ENCODE assay signal across 1 cellular context in the genomic region with DNA sequence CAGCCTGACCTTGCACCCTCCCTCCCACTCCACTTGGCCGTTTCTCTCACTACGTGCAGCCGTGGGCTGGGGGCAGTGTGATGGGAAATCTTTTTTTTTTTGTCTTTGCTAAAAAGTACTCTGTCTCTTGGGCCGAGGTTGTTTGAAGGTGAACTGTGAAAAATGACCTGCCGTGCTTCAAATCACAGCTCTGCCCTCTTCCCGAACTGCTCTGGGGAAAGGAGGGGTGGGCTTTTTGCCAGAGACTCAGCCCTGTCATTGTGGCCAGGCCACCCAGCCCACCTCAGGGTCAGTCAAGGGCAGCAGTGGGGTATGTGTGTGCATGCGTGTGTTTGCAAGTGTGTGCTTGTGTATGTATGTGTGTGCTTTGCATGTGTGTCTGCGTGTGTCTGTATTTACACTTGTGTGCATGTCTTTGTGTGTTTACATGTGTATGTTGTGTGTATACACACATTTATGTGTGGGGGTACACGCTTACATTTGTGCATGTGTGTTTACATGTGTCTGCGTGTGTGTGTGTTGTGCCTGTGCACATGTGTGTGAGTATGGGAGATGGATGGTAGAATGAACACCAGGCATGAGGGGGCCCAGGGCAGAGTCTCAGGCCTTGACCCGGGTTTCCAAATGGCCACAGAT.
TF ChIP-seq lines count a peak whose summit lies in the region.

No MANE protein-coding gene starts in this region.

TF ChIP-seq in HepG2, 621 proteins besides CTCF, POLR2A, EP300 and RAD21 (continued from another document):
- TF ChIP-seq, protein P1, sequence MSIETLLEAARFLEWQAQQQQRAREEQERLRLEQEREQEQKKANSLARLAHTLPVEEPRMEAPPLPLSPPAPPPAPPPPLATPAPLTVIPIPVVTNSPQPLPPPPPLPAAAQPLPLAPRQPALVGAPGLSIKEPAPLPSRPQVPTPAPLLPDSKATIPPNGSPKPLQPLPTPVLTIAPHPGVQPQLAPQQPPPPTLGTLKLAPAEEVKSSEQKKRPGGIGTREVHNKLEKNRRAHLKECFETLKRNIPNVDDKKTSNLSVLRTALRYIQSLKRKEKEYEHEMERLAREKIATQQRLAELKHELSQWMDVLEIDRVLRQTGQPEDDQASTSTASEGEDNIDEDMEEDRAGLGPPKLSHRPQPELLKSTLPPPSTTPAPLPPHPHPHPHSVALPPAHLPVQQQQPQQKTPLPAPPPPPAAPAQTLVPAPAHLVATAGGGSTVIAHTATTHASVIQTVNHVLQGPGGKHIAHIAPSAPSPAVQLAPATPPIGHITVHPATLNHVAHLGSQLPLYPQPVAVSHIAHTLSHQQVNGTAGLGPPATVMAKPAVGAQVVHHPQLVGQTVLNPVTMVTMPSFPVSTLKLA (IDR thresholded peaks at IDR 0.05), result peak; percentile 68
- TF ChIP-seq, protein P2, sequence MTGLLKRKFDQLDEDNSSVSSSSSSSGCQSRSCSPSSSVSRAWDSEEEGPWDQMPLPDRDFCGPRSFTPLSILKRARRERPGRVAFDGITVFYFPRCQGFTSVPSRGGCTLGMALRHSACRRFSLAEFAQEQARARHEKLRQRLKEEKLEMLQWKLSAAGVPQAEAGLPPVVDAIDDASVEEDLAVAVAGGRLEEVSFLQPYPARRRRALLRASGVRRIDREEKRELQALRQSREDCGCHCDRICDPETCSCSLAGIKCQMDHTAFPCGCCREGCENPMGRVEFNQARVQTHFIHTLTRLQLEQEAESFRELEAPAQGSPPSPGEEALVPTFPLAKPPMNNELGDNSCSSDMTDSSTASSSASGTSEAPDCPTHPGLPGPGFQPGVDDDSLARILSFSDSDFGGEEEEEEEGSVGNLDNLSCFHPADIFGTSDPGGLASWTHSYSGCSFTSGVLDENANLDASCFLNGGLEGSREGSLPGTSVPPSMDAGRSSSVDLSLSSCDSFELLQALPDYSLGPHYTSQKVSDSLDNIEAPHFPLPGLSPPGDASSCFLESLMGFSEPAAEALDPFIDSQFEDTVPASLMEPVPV (CRISPR knock-in tag; IDR thresholded peaks at IDR 0.05), result no peak
- TF ChIP-seq ZMAT3 (CRISPR knock-in tag; conservative IDR thresholded peaks at IDR 0.05) (0 out of 2 replicates have a peak, but pooled peaks have one; percentile 2), ZNF143 (CRISPR knock-in tag; IDR thresholded peaks at IDR 0.05) (no peak), TEAD3 (CRISPR knock-in tag; optimal IDR thresholded peaks at IDR 0.05; ENCODE audit: borderline replicate concordance) (peak; percentile 39), ZNF616 (CRISPR knock-in tag; IDR thresholded peaks at IDR 0.05; ENCODE audit: low read depth) (no peak), JUN (CRISPR knock-in tag; IDR thresholded peaks at IDR 0.05) (peak; percentile 52; the same call in 1 of the 2 replicates), GABPB1 (CRISPR knock-in tag; IDR thresholded peaks at IDR 0.05) (no peak), HNF4A (CRISPR knock-in tag; IDR thresholded peaks at IDR 0.05) (peak; percentile 83; the same call in 1 of the 2 replicates), ARID2 (CRISPR knock-in tag; IDR thresholded peaks at IDR 0.05; ENCODE audit: borderline replicate concordance) (no peak), ATM (IDR thresholded peaks at IDR 0.05; ENCODE audit: borderline replicate concordance) (no peak), FOXK1 (CRISPR knock-in tag; IDR thresholded peaks at IDR 0.05; ENCODE audit: borderline replicate concordance, low read depth) (peak; percentile 25; the same call in 1 of the 2 replicates), HOXA7 (CRISPR knock-in tag; IDR thresholded peaks at IDR 0.05) (0 out of 2 replicates have a peak, but pooled peaks have one; percentile 27), HOXA9 (CRISPR knock-in tag; IDR thresholded peaks at IDR 0.05; ENCODE audit: borderline replicate concordance) (peak; percentile 5; the same call in 1 of the 2 replicates), ZNF230 (CRISPR knock-in tag; IDR thresholded peaks at IDR 0.05) (no peak), TBL1XR1 (IDR thresholded peaks at IDR 0.05; ENCODE audit: borderline replicate concordance, low read length, partially characterized antibody) (no peak), ZNF629 (CRISPR knock-in tag; conservative IDR thresholded peaks at IDR 0.05) (no peak), YY1 (IDR thresholded peaks at IDR 0.05; ENCODE audit: insufficient read depth, insufficient replicate concordance, low read depth, low read length) (no peak), NFIC (IDR thresholded peaks at IDR 0.05; ENCODE audit: low read length) (no peak), ZNF781 (CRISPR knock-in tag; IDR thresholded peaks at IDR 0.05; ENCODE audit: borderline replicate concordance, not compliant biosample characterization) (no peak), ZBTB7A (CRISPR knock-in tag; IDR thresholded peaks at IDR 0.05) (peak; percentile 35; the same call in 1 of the 2 replicates), RXRA (CRISPR knock-in tag; IDR thresholded peaks at IDR 0.05) (no peak; the same call in 1 of the 2 replicates), RARA (CRISPR knock-in tag; IDR thresholded peaks at IDR 0.05) (peak; percentile 69; the same call in 1 of the 2 replicates), FOXP1 (IDR thresholded peaks at IDR 0.05) (no peak), FOXP1 (CRISPR knock-in tag; IDR thresholded peaks at IDR 0.05) (0 out of 2 replicates have a peak, but pooled peaks have one; percentile 7), ZNF83 (CRISPR knock-in tag; IDR thresholded peaks at IDR 0.05; ENCODE audit: borderline replicate concordance) (no peak), NR2F2 (IDR thresholded peaks at IDR 0.05; ENCODE audit: borderline replicate concordance, low read depth) (peak; percentile 84), MXD4 (CRISPR knock-in tag; IDR thresholded peaks at IDR 0.05) (no peak), ZNF672 (CRISPR knock-in tag; IDR thresholded peaks at IDR 0.05) (0 out of 2 replicates have a peak, but pooled peaks have one; percentile 18), HOXD1 (CRISPR knock-in tag; IDR thresholded peaks at IDR 0.05) (no peak), U2AF2 (IDR thresholded peaks at IDR 0.05; ENCODE audit: low read depth, low read length) (no peak), NR2F6 (IDR thresholded peaks at IDR 0.05) (peak; percentile 92), NR2F6 (CRISPR knock-in tag; IDR thresholded peaks at IDR 0.05) (peak; percentile 88), SUZ12 (IDR thresholded peaks at IDR 0.05; ENCODE audit: low read depth, low read length) (no peak), ZNF263 (CRISPR knock-in tag; IDR thresholded peaks at IDR 0.05) (no peak), HDAC2 (CRISPR knock-in tag; IDR thresholded peaks at IDR 0.05) (no peak), ZNF121 (CRISPR knock-in tag; IDR thresholded peaks at IDR 0.05) (no peak), FOXA3 (CRISPR knock-in tag; IDR thresholded peaks at IDR 0.05) (0 out of 2 replicates have a peak, but pooled peaks have one; percentile 5), TRIM24 (CRISPR knock-in tag; IDR thresholded peaks at IDR 0.05) (no peak), ZNF768 (CRISPR knock-in tag; IDR thresholded peaks at IDR 0.05) (no peak), GATAD2A (CRISPR knock-in tag; IDR thresholded peaks at IDR 0.05) (no peak)
- TF ChIP-seq, protein P3, sequence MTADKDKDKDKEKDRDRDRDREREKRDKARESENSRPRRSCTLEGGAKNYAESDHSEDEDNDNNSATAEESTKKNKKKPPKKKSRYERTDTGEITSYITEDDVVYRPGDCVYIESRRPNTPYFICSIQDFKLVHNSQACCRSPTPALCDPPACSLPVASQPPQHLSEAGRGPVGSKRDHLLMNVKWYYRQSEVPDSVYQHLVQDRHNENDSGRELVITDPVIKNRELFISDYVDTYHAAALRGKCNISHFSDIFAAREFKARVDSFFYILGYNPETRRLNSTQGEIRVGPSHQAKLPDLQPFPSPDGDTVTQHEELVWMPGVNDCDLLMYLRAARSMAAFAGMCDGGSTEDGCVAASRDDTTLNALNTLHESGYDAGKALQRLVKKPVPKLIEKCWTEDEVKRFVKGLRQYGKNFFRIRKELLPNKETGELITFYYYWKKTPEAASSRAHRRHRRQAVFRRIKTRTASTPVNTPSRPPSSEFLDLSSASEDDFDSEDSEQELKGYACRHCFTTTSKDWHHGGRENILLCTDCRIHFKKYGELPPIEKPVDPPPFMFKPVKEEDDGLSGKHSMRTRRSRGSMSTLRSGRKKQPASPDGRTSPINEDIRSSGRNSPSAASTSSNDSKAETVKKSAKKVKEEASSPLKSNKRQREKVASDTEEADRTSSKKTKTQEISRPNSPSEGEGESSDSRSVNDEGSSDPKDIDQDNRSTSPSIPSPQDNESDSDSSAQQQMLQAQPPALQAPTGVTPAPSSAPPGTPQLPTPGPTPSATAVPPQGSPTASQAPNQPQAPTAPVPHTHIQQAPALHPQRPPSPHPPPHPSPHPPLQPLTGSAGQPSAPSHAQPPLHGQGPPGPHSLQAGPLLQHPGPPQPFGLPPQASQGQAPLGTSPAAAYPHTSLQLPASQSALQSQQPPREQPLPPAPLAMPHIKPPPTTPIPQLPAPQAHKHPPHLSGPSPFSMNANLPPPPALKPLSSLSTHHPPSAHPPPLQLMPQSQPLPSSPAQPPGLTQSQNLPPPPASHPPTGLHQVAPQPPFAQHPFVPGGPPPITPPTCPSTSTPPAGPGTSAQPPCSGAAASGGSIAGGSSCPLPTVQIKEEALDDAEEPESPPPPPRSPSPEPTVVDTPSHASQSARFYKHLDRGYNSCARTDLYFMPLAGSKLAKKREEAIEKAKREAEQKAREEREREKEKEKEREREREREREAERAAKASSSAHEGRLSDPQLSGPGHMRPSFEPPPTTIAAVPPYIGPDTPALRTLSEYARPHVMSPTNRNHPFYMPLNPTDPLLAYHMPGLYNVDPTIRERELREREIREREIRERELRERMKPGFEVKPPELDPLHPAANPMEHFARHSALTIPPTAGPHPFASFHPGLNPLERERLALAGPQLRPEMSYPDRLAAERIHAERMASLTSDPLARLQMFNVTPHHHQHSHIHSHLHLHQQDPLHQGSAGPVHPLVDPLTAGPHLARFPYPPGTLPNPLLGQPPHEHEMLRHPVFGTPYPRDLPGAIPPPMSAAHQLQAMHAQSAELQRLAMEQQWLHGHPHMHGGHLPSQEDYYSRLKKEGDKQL (CRISPR knock-in tag; IDR thresholded peaks at IDR 0.05; ENCODE audit: low read depth), result 0 out of 2 replicates have a peak, but pooled peaks have one; percentile 7
- TF ChIP-seq, protein P4, sequence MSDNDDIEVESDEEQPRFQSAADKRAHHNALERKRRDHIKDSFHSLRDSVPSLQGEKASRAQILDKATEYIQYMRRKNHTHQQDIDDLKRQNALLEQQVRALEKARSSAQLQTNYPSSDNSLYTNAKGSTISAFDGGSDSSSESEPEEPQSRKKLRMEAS (IDR thresholded peaks at IDR 0.05), result peak; percentile 57; the same call in 1 of the 2 replicates
- TF ChIP-seq, protein P5, sequence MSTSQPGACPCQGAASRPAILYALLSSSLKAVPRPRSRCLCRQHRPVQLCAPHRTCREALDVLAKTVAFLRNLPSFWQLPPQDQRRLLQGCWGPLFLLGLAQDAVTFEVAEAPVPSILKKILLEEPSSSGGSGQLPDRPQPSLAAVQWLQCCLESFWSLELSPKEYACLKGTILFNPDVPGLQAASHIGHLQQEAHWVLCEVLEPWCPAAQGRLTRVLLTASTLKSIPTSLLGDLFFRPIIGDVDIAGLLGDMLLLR (CRISPR knock-in tag; IDR thresholded peaks at IDR 0.05), result no peak
- TF ChIP-seq, protein P6, sequence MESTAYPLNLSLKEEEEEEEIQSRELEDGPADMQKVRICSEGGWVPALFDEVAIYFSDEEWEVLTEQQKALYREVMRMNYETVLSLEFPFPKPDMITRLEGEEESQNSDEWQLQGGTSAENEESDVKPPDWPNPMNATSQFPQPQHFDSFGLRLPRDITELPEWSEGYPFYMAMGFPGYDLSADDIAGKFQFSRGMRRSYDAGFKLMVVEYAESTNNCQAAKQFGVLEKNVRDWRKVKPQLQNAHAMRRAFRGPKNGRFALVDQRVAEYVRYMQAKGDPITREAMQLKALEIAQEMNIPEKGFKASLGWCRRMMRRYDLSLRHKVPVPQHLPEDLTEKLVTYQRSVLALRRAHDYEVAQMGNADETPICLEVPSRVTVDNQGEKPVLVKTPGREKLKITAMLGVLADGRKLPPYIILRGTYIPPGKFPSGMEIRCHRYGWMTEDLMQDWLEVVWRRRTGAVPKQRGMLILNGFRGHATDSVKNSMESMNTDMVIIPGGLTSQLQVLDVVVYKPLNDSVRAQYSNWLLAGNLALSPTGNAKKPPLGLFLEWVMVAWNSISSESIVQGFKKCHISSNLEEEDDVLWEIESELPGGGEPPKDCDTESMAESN (CRISPR knock-in tag; conservative IDR thresholded peaks at IDR 0.05), result peak; percentile 39; the same call in 1 of the 2 replicates
- TF ChIP-seq, protein P7, sequence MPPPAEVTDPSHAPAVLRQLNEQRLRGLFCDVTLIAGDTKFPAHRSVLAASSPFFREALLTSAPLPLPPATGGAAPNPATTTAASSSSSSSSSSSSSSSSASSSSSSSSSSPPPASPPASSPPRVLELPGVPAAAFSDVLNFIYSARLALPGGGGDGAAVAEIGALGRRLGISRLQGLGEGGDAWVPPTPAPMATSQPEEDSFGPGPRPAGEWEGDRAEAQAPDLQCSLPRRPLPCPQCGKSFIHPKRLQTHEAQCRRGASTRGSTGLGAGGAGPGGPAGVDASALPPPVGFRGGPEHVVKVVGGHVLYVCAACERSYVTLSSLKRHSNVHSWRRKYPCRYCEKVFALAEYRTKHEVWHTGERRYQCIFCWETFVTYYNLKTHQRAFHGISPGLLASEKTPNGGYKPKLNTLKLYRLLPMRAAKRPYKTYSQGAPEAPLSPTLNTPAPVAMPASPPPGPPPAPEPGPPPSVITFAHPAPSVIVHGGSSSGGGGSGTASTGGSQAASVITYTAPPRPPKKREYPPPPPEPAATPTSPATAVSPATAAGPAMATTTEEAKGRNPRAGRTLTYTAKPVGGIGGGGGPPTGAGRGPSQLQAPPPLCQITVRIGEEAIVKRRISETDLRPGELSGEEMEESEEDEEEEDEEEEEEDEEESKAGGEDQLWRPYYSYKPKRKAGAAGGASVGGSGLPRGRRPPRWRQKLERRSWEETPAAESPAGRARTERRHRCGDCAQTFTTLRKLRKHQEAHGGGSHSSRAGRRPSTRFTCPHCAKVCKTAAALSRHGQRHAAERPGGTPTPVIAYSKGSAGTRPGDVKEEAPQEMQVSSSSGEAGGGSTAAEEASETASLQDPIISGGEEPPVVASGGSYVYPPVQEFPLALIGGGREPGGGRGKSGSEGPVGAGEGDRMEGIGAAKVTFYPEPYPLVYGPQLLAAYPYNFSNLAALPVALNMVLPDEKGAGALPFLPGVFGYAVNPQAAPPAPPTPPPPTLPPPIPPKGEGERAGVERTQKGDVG (CRISPR knock-in tag; IDR thresholded peaks at IDR 0.05; ENCODE audit: borderline replicate concordance), result no peak
